Comparison of ENCODE assay signal across 8 cellular contexts in genomic region chr7:102236592-102237287, GRCh38. TPM values are rescaled to one million over a fixed set of nuclear protein-coding genes. Genes with fewer than 3 reads are reported as not detected.
DNase-seq lines count a peak whose midpoint lies in the region; ATAC-seq, FAIRE-seq and TF ChIP-seq lines count a peak whose summit lies in the region.

No MANE protein-coding gene starts in this region.

- FAIRE-seq in GM18507 (lab: Jason Lieb, UNC): peak; percentile 53

- H3K9me3 Mint-ChIP-seq in activated CD4-positive, alpha-beta T cell treated with anti-CD3 and anti-CD28 coated beads for 36 hours (ENCODE audit: low read depth): no peaks in the 10 kb centered on the region

- ATAC-seq in activated CD4-positive, alpha-beta T cell treated with anti-CD3 and anti-CD28 coated beads for 36 hours: peak; percentile 77

- peak; percentile 24 for DNase-seq in AG04450 (ENCODE audit: low read depth, low spot score)
- DNase-seq in GM18507 (ENCODE audit: extremely low spot score, insufficient read length, low read depth): peak; percentile 59
- peak; percentile 79 for DNase-seq in NCI-H2196 (lab: John Stamatoyannopoulos, UW; ENCODE audit: unreplicated experiment)
- DNase-seq in activated CD4-positive, alpha-beta T cell treated with anti-CD3 and anti-CD28 coated beads for 36 hours: peak; percentile 73
- DNase-seq in ecto neural progenitor cell (ENCODE audit: low spot score): peak; percentile 78
- DNase-seq in medulla oblongata (ENCODE audit: extremely low spot score): peak; percentile 78
- DNase-seq in stimulated activated CD8-positive, alpha-beta memory T cell treated with anti-CD3 and anti-CD28 coated beads, Interleukin-7, amount 100 ng/mL, for 24 hours (ENCODE audit: low read depth): peak; percentile 2
- no peak for DNase-seq in GOT3 (lab: John Stamatoyannopoulos, UW)

- H3K4me3 Mint-ChIP-seq in activated CD4-positive, alpha-beta T cell treated with anti-CD3 and anti-CD28 coated beads for 36 hours: no peak overlapping the region

- intact Hi-C loops in activated CD4-positive, alpha-beta T cell treated with anti-CD3 and anti-CD28 coated beads for 36 hours (cut with DNase I, micrococcal nuclease): loop anchor here (1.0 to 5.0 kb wide), 6 partner anchors 422 to 693 kb away; no protein-coding TSS in a partner anchor

- no peaks in the 10 kb centered on the region for H3K4me1 Mint-ChIP-seq in activated CD4-positive, alpha-beta T cell treated with anti-CD3 and anti-CD28 coated beads for 36 hours

- H3K36me3 Mint-ChIP-seq in activated CD4-positive, alpha-beta T cell treated with anti-CD3 and anti-CD28 coated beads for 36 hours (ENCODE audit: low read depth): peaks cover 6% of the 10 kb centered on the region

- H3K27me3 Mint-ChIP-seq in activated CD4-positive, alpha-beta T cell treated with anti-CD3 and anti-CD28 coated beads for 36 hours: no peaks in the 10 kb centered on the region

- no peak overlapping the region for H3K27ac Mint-ChIP-seq in activated CD4-positive, alpha-beta T cell treated with anti-CD3 and anti-CD28 coated beads for 36 hours

- CTCF ChIA-PET in AG04450 (lab: Charles Lee): interaction anchor here (0.5 to 3.2 kb wide), 20 partner anchors 8 to 693 kb away, joined by 3 to 16 read pairs (median 4); partner anchors contain the start of gene CUX1
- CTCF ChIA-PET in activated CD4-positive, alpha-beta T cell treated with anti-CD3 and anti-CD28 coated beads for 36 hours (lab: Charles Lee): interaction anchor here (0.6 to 1.2 kb wide), 10 partner anchors 8 to 694 kb away, joined by 3 to 5 read pairs (median 3); no protein-coding TSS in a partner anchor

- POLR2A ChIA-PET in AG04450 (lab: Yijun Ruan, JAX): no interaction called here
- POLR2A ChIA-PET in activated CD4-positive, alpha-beta T cell treated with anti-CD3 and anti-CD28 coated beads for 36 hours (lab: Charles Lee): no interaction called here

- H3K27me3 ChIP-seq in AG04450 (ENCODE audit: control insufficient read depth, insufficient read depth, low read length): no peaks in the 10 kb centered on the region

- no peaks in the 10 kb centered on the region for H3K9me3 ChIP-seq in AG04450 (ENCODE audit: control insufficient read depth, insufficient read depth, low read length)

- H3K4me3 ChIP-seq in AG04450 (ENCODE audit: low read depth, low read length): no peak overlapping the region

- no peak overlapping the region for H3K27ac ChIP-seq in AG04450 (ENCODE audit: low read depth, low read length)

- peak; percentile 87 for TF ChIP-seq CTCF in AG04450 (IDR thresholded peaks at IDR 0.05; ENCODE audit: low read depth, low read length)

RNA-seq across cellular contexts. Expression of gene SH2B2, which starts 49.9 kb away (rescaled TPM):
- polyA plus RNA-seq in AG04450 (2011; rRNA removed): 0.52 and 0.89 TPM in 2 replicates
- polyA minus RNA-seq in AG04450 (2011; rRNA and poly(A)+ RNA removed): 0.56 and 0.92 TPM in 2 replicates
- total RNA-seq in activated CD4-positive, alpha-beta T cell treated with anti-CD3 and anti-CD28 coated beads for 36 hours: 1 to 10 TPM; 2.7 to 3.2 TPM
